In the genomic region with DNA sequence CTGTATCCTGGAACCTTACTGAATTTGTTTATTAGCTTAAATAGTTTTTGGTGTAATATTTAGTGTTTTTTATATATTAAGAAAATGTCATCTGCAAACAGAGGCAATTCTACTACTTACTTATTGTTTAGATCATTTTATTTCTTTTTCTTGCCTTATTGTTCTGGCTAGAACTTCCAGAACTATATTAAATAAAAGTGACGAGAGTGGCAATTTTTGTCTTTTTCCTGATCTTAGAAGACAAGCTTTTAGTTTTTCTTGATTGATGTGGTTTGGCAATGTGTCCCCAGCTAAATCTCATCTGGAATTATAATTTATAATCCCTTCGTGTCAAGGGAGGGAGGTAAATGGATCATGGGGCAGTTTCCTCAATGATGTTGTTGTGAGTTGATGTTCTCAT, we compare ENCODE assay signal across 34 cellular contexts.
"Had no signal": no experiment of that assay in that cellular context is flagged by ENCODE, and none has a peak within 500 bp of the region (broad histone marks: within the 10 kb centered on the region; RNA-seq: fewer than 3 reads in every experiment).

No MANE protein-coding gene starts in this region.

- H3K36me3 ChIP-seq: MG63 had no signal

- H3K27me3 ChIP-seq: MG63 had no signal

- H3K9me3 ChIP-seq: MG63 had no signal

- H3K4me3 ChIP-seq: MG63 had no signal

- DNase-seq: Karpas-422, Kasumi-1, MG63, MM.1S, MV-4-11, NCI-H1048, NCI-H1092, NCI-H1092 treated with DMSO at 0.1 percent for 48 hours, NCI-H1105, NCI-H1105 treated with DMSO at 0.1 percent for 48 hours, NCI-H1417, NCI-H1417 treated with DMSO at 0.1 percent for 48 hours, NCI-H1436, NCI-H1436 treated with DMSO at 0.1 percent for 48 hours, NCI-H146, NCI-H1694, NCI-H1694 treated with DMSO at 0.1 percent for 48 hours, NCI-H187, NCI-H187 treated with DMSO at 0.1 percent for 48 hours, NCI-H1930, NCI-H2029, NCI-H2029 treated with DMSO at 0.1 percent for 48 hours, NCI-H2081, NCI-H2081 treated with DMSO at 0.1 percent for 48 hours, NCI-H2107, NCI-H2171, NCI-H2171 treated with DMSO at 0.1 percent for 48 hours, NCI-H2227 treated with DMSO at 0.1 percent for 48 hours, NCI-H226, NCI-H345, NCI-H446, NCI-H446 treated with DMSO at 0.1 percent for 48 hours, NCI-H510A, NCI-H510A treated with DMSO at 0.1 percent for 48 hours had no signal
